In genomic region chr3:148319960-148320359, GRCh38 we compare ENCODE assay signal across 1 cellular context.
TF ChIP-seq lines count a peak whose summit lies in the region.

No MANE protein-coding gene starts in this region.

TF ChIP-seq in IMR-90, 13 proteins besides CTCF, POLR2A, EP300 and RAD21:
- TF ChIP-seq CHD1 (IDR thresholded peaks at IDR 0.05; ENCODE audit: low read depth, low read length) (no peak), SMC3 (IDR thresholded peaks at IDR 0.05; ENCODE audit: low read depth, low read length) (no peak), RFX5 (IDR thresholded peaks at IDR 0.05; ENCODE audit: low read depth, low read length) (no peak), MAFK (IDR thresholded peaks at IDR 0.05; ENCODE audit: low read depth, low read length) (no peak), ELK1 (IDR thresholded peaks at IDR 0.05; ENCODE audit: borderline replicate concordance, low read depth, low read length) (no peak), BHLHE40 (IDR thresholded peaks at IDR 0.05; ENCODE audit: low read depth, low read length) (no peak), RCOR1 (IDR thresholded peaks at IDR 0.05; ENCODE audit: insufficient replicate concordance, low read length) (no peak), CEBPB (IDR thresholded peaks at IDR 0.05; ENCODE audit: low read depth, low read length) (no peak)
